ENCODE assay signal across 8 cellular contexts in genomic region chr5:13957032-13957645, GRCh38. TPM values are rescaled to one million over a fixed set of nuclear protein-coding genes. Genes with fewer than 3 reads are reported as not detected.
DNase-seq lines count a peak whose midpoint lies in the region; ATAC-seq and TF ChIP-seq lines count a peak whose summit lies in the region.

No MANE protein-coding gene starts in this region.

- H3K36me3 ChIP-seq in brain microvascular endothelial cell (replicated peaks), result no peaks in the 10 kb centered on the region

- H3K27ac ChIP-seq in brain microvascular endothelial cell, result no peak overlapping the region

- H3K36me3 Mint-ChIP-seq in activated naive CD8-positive, alpha-beta T cell treated with anti-CD3 and anti-CD28 coated beads, Interleukin-2, amount 50 U/mL, for 24 hours (ENCODE audit: low read depth), result no peaks in the 10 kb centered on the region

- H3K27ac Mint-ChIP-seq in activated naive CD8-positive, alpha-beta T cell treated with anti-CD3 and anti-CD28 coated beads, Interleukin-2, amount 50 U/mL, for 24 hours, result no peak overlapping the region

- no peaks in the 10 kb centered on the region for H3K9me3 Mint-ChIP-seq in activated naive CD8-positive, alpha-beta T cell treated with anti-CD3 and anti-CD28 coated beads, Interleukin-2, amount 50 U/mL, for 24 hours

- no peak overlapping the region for H3K4me3 ChIP-seq in brain microvascular endothelial cell (ENCODE audit: low read depth, low read length)

- no peak overlapping the region for H3K4me3 Mint-ChIP-seq in activated naive CD8-positive, alpha-beta T cell treated with anti-CD3 and anti-CD28 coated beads, Interleukin-2, amount 50 U/mL, for 24 hours

- no peaks in the 10 kb centered on the region for H3K27me3 ChIP-seq in brain microvascular endothelial cell (replicated peaks)

- in situ Hi-C loops in brain microvascular endothelial cell (cut with HindIII; ENCODE audit: low pct_ligation_motif_present, low sequenced_read_pairs), result no loop called here

- peak; percentile 93 for ATAC-seq in HG03521 (IDR thresholded peaks at IDR 0.05; ENCODE audit: unreplicated experiment)
- ATAC-seq in activated naive CD8-positive, alpha-beta T cell treated with anti-CD3 and anti-CD28 coated beads, Interleukin-2, amount 50 U/mL, for 24 hours, result no peak

- peak; percentile 17 for TF ChIP-seq CTCF in GM20000 (IDR thresholded peaks at IDR 0.05; ENCODE audit: extremely low read depth, missing control alignments)
- TF ChIP-seq CTCF in brain microvascular endothelial cell (IDR thresholded peaks at IDR 0.05; ENCODE audit: low read depth, low read length, missing control alignments), result peak; percentile 76

- no peaks in the 10 kb centered on the region for H3K4me1 Mint-ChIP-seq in activated naive CD8-positive, alpha-beta T cell treated with anti-CD3 and anti-CD28 coated beads, Interleukin-2, amount 50 U/mL, for 24 hours

- peaks cover 2% of the 10 kb centered on the region for H3K27me3 Mint-ChIP-seq in activated naive CD8-positive, alpha-beta T cell treated with anti-CD3 and anti-CD28 coated beads, Interleukin-2, amount 50 U/mL, for 24 hours

- DNase-seq in Daoy (ENCODE audit: low read depth), result peak; percentile 50
- peak; percentile 33 for DNase-seq in GM20000 (ENCODE audit: low spot score)
- DNase-seq in NCI-H460 (ENCODE audit: extremely low read depth, low read depth), result peak; percentile 69
- peak; percentile 77 for DNase-seq in brain microvascular endothelial cell
- peak; percentile 82 for DNase-seq in left kidney (ENCODE audit: low read depth, low spot score)
- DNase-seq in activated naive CD8-positive, alpha-beta T cell treated with anti-CD3 and anti-CD28 coated beads, Interleukin-2, amount 50 U/mL, for 24 hours, result no peak
- DNase-seq in stimulated activated CD8-positive, alpha-beta memory T cell treated with anti-CD3 and anti-CD28 coated beads, Interleukin-4, amount 100 ng/mL, for 48 hours, result no peak

RNA-seq across cellular contexts. Expression of gene DNAH5, which starts 12.7 kb away (rescaled TPM):
- total RNA-seq in Daoy (2014; rRNA removed; shearing (Covaris generic)), result 6.1 and 12.3 TPM in 2 replicates
- 0.49 and 0.82 TPM in 2 replicates for total RNA-seq in NCI-H460 (2014; rRNA removed; shearing (Covaris generic))
- 0.53 and 0.88 TPM in 2 replicates for polyA plus RNA-seq in NCI-H460 (2014; cell fraction: nucleus; rRNA removed)

Comparison
In these comparisons a context has a peak if more than half of its experiments do, and no peak if none do; other contexts are left out.
1. DNase-seq: peak in Daoy (single experiment), GM20000 (single experiment), NCI-H460 (single experiment), brain microvascular endothelial cell (single experiment) and left kidney (single experiment); none in activated naive CD8-positive, alpha-beta T cell treated with anti-CD3 and anti-CD28 coated beads, Interleukin-2, amount 50 U/mL, for 24 hours (single experiment) and stimulated activated CD8-positive, alpha-beta memory T cell treated with anti-CD3 and anti-CD28 coated beads, Interleukin-4, amount 100 ng/mL, for 48 hours (single experiment).